In genomic region chr3:179265092-179265491, GRCh38 we compare ENCODE assay signal across 12 cellular contexts. TPM values are rescaled to one million over a fixed set of nuclear protein-coding genes. Genes with fewer than 3 reads are reported as not detected.
DNase-seq lines count a peak whose midpoint lies in the region; ATAC-seq and TF ChIP-seq lines count a peak whose summit lies in the region.
"Had no signal": no experiment of that assay in that cellular context is flagged by ENCODE, and none has a peak within 500 bp of the region (broad histone marks: within the 10 kb centered on the region; RNA-seq: fewer than 3 reads in every experiment).

No MANE protein-coding gene starts in this region.

- H3K36me3 Mint-ChIP-seq in IgD-negative memory B cell: no peaks in the 10 kb centered on the region
- H3K36me3 Mint-ChIP-seq in activated B cell treated with CpG ODN at 0.5 μM for 24 hours (ENCODE audit: low read depth): no peaks in the 10 kb centered on the region
- peaks cover 11% of the 10 kb centered on the region for H3K36me3 Mint-ChIP-seq in neural crest cell (ENCODE audit: low read depth)
- H3K36me3 Mint-ChIP-seq in endodermal cell (ENCODE audit: low read depth): peaks cover 7% of the 10 kb centered on the region
- H3K36me3 Mint-ChIP-seq: CD8-positive, alpha-beta memory T cell had no signal

- H3K27ac ChIP-seq in BLaER1 (no peak overlapping the region), endodermal cell (ENCODE audit: low read depth, low read length) (no peak overlapping the region)

- 92 to 100% methylated on average over 1 of the region's 1 CpG for WGBS in endodermal cell (ENCODE audit: insufficient coverage in 1 of 2, insufficient read length in 1 of 2), 2 experiments

- peak overlapping the region in 3 of 4 donors; percentile 60 to 91 (median 73) for H3K4me3 Mint-ChIP-seq in IgD-negative memory B cell
- no peak overlapping the region for H3K4me3 Mint-ChIP-seq in activated B cell treated with CpG ODN at 0.5 μM for 24 hours
- H3K4me3 Mint-ChIP-seq in neural crest cell: peak overlapping the region; percentile 17
- no peak overlapping the region for H3K4me3 Mint-ChIP-seq in endodermal cell
- H3K4me3 Mint-ChIP-seq: H9 had no signal

- H3K36me3 ChIP-seq in BLaER1 (no peaks in the 10 kb centered on the region), endodermal cell (ENCODE audit: control insufficient read depth, insufficient read depth, low read length) (no peaks in the 10 kb centered on the region)

- ATAC-seq in activated B cell treated with CpG ODN at 0.5 μM for 24 hours (ENCODE audit: low read depth): no peak

- no peaks in the 10 kb centered on the region for H3K27me3 Mint-ChIP-seq in IgD-negative memory B cell
- no peaks in the 10 kb centered on the region for H3K27me3 Mint-ChIP-seq in activated B cell treated with CpG ODN at 0.5 μM for 24 hours
- no peaks in the 10 kb centered on the region for H3K27me3 Mint-ChIP-seq in neural crest cell (ENCODE audit: low read depth)
- H3K27me3 Mint-ChIP-seq in endodermal cell (ENCODE audit: insufficient read depth): peaks cover 10% of the 10 kb centered on the region

- H3K9ac ChIP-seq in BLaER1: no peak overlapping the region
- no peak overlapping the region for H3K9ac ChIP-seq in endodermal cell (ENCODE audit: extremely low read depth, low read length, poor library complexity, severe bottlenecking)

- H3K27me3 ChIP-seq in BLaER1 (no peaks in the 10 kb centered on the region), endodermal cell (ENCODE audit: control insufficient read depth, insufficient read depth, low read length, poor library complexity, severe bottlenecking) (peaks cover 4% of the 10 kb centered on the region)

- POLR2A ChIA-PET in activated B cell treated with CpG ODN at 0.5 μM for 24 hours (lab: Charles Lee): interaction anchor here (0.5 to 2.6 kb wide), 6 partner anchors 10 to 194 kb away, joined by 3 to 27 read pairs (median 5); partner anchors contain the start of genes PIK3CA and ZMAT3

- peaks cover 0 to 7% (median 2%) of the 10 kb centered on the region in 3 donors for H3K9me3 Mint-ChIP-seq in IgD-negative memory B cell
- H3K9me3 Mint-ChIP-seq in activated B cell treated with CpG ODN at 0.5 μM for 24 hours: peaks cover 4% of the 10 kb centered on the region
- peaks cover under 1% of the 10 kb centered on the region for H3K9me3 Mint-ChIP-seq in neural crest cell
- H3K9me3 Mint-ChIP-seq in endodermal cell: peaks cover 11% of the 10 kb centered on the region
- H3K9me3 Mint-ChIP-seq: CD8-positive, alpha-beta memory T cell had no signal

- peaks cover 43% of the 10 kb centered on the region for H3K4me1 ChIP-seq in BLaER1
- no peaks in the 10 kb centered on the region for H3K4me1 ChIP-seq in endodermal cell (ENCODE audit: control insufficient read depth, insufficient read depth, low read length)
- H3K4me1 ChIP-seq: Caco-2 had no signal

- DNase-seq in activated B cell treated with CpG ODN at 0.5 μM for 24 hours: no peak
- DNase-seq in neural crest cell (ENCODE audit: low read depth, low spot score): no peak
- no peak for DNase-seq in GOT3 (lab: John Stamatoyannopoulos, UW)
- no peak for DNase-seq in GM13976 (ENCODE audit: low spot score)
- DNase-seq in endodermal cell: no peak
- DNase-seq: Caco-2; CD8-positive, alpha-beta memory T cell; DND-41; GDM1; H9 had no signal

- H3K4me3 ChIP-seq in BLaER1 (no peak overlapping the region), endodermal cell (ENCODE audit: low read length) (no peak overlapping the region)

- TF ChIP-seq CTCF in activated B cell treated with CpG ODN at 0.5 μM for 24 hours (IDR thresholded peaks at IDR 0.05) (no peak), neural crest cell (conservative IDR thresholded peaks at IDR 0.05) (no peak), GM13976 (IDR thresholded peaks at IDR 0.05; ENCODE audit: borderline replicate concordance, control extremely low read depth, extremely low read depth, insufficient read depth, missing control alignments) (no peak), endodermal cell (conservative IDR thresholded peaks at IDR 0.05) (no peak)

- peak overlapping the region; percentile 93; the same call in 1 of the 2 replicates for H3K4me2 ChIP-seq in BLaER1

- peaks cover 29% of the 10 kb centered on the region for H3K9me3 ChIP-seq in BLaER1
- H3K9me3 ChIP-seq in endodermal cell (ENCODE audit: control insufficient read depth, low read length): peaks cover 6% of the 10 kb centered on the region

- H3K27ac Mint-ChIP-seq in IgD-negative memory B cell (no peak overlapping the region), activated B cell treated with CpG ODN at 0.5 μM for 24 hours (peak overlapping the region; percentile 64), neural crest cell (ENCODE audit: unreplicated experiment) (no peak overlapping the region), endodermal cell (no peak overlapping the region)
- H3K27ac Mint-ChIP-seq: CD8-positive, alpha-beta memory T cell; H9 had no signal

- no peaks in the 10 kb centered on the region for H4K20me1 ChIP-seq in BLaER1

- intact Hi-C loops in activated B cell treated with CpG ODN at 0.5 μM for 24 hours (cut with micrococcal nuclease): loop anchor here (5.0 kb wide), 3 partner anchors 33 to 337 kb away; partner anchors contain the start of genes GNB4, MRPL47 and NDUFB5

- CTCF ChIA-PET in activated B cell treated with CpG ODN at 0.5 μM for 24 hours (lab: Charles Lee): no interaction called here

- in situ Hi-C loops in GM13976 (cut with MboI; ENCODE audit: low sequenced_read_pairs, unreplicated experiment): no loop called here

- H3K4me1 Mint-ChIP-seq in IgD-negative memory B cell (peaks cover 32 to 42% (median 39%) of the 10 kb centered on the region in 3 donors), activated B cell treated with CpG ODN at 0.5 μM for 24 hours (peaks cover 66% of the 10 kb centered on the region), neural crest cell (peaks cover 13% of the 10 kb centered on the region), endodermal cell (peaks cover 6% of the 10 kb centered on the region)

RNA-seq across cellular contexts. Expression of gene KCNMB3, which starts 14.2 kb away (rescaled TPM):
- 3.4 TPM for polyA plus RNA-seq in IgD-negative memory B cell
- total RNA-seq in activated B cell treated with CpG ODN at 0.5 μM for 24 hours (6.0 and 6.9 TPM in 2 replicates), neural crest cell (3.1 and 3.3 TPM in 2 replicates), endodermal cell (1 to 10 TPM; 2.4 to 2.6 TPM)
- polyA plus RNA-seq in endodermal cell (2013, experiment 1 of 2): 2.2 TPM
- 1.9 TPM for polyA plus RNA-seq in endodermal cell (2013, experiment 2 of 2)
- polyA plus RNA-seq: CD8-positive, alpha-beta memory T cell had no signal

RNA-seq across cellular contexts. Expression of gene ZNF639, which starts 57.7 kb away (rescaled TPM):
- polyA plus RNA-seq in IgD-negative memory B cell: 59.4 TPM
- total RNA-seq in activated B cell treated with CpG ODN at 0.5 μM for 24 hours (37.1 and 41.4 TPM in 2 replicates), neural crest cell (44.6 and 47.7 TPM in 2 replicates), endodermal cell (10 to 100 TPM; 41.1 to 42.0 TPM)
- 43.7 TPM for polyA plus RNA-seq in endodermal cell (2013, experiment 1 of 2)
- 39.5 TPM for polyA plus RNA-seq in endodermal cell (2013, experiment 2 of 2)

Comparison
In these comparisons a context has a peak if more than half of its experiments do, and no peak if none do; other contexts are left out.
1. H3K4me3 Mint-ChIP-seq: peak in IgD-negative memory B cell (3 of 4) and neural crest cell (single experiment); none in activated B cell treated with CpG ODN at 0.5 μM for 24 hours (single experiment) and endodermal cell (single experiment).